Comparison of ENCODE assay signal across 11 cellular contexts in the genomic region with DNA sequence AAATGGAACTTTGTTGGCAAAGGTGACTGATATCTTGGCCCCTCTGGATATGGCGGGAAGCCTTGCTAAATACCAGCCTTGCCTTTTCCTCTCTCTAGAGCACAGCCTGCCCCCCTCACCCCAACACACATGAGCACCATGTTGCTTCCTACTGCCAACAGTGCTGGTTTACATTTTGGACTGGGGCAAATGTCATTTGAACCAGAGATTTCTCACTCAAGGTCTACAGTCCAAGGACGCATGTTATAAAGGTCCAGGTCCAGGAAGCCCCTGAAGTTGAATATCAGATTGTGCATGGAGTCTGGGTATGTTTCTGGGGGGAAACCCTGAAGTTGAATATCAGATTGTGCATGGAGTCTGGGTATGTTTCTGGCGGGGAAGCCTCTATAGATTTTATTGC. TPM values are rescaled to one million over a fixed set of nuclear protein-coding genes. Genes with fewer than 3 reads are reported as not detected.
A peak's percentile ranks its signal among the peaks of the same experiment; 100 is the strongest.
DNase-seq lines count a peak whose midpoint lies in the region; ATAC-seq and TF ChIP-seq lines count a peak whose summit lies in the region.
"Had no signal": no experiment of that assay in that cellular context is flagged by ENCODE, and none has a peak within 500 bp of the region (broad histone marks: within the 10 kb centered on the region; RNA-seq: fewer than 3 reads in every experiment).

No MANE protein-coding gene starts in this region.

- no peaks in the 10 kb centered on the region for H3K4me1 Mint-ChIP-seq in activated T-cell treated with anti-CD3 and anti-CD28 coated beads, Interleukin-2, amount 50 U/mL, for 4 hours (ENCODE audit: low read depth)

- TF ChIP-seq POLR2A in vagina (IDR thresholded peaks at IDR 0.05) = no peak

- no peak overlapping the region for H3K4me3 Mint-ChIP-seq in activated T-cell treated with anti-CD3 and anti-CD28 coated beads, Interleukin-2, amount 50 U/mL, for 4 hours
- H3K4me3 Mint-ChIP-seq: stimulated activated naive CD8-positive, alpha-beta T cell treated with anti-CD3 and anti-CD28 coated beads, Interleukin-15, Interleukin-2, amounts not matched to agents 100 ng/mL and 50 ng/mL, for 24 hours had no signal

- ATAC-seq in Right ventricle myocardium superior (ENCODE audit: poor library complexity) (no peak), left lobe of liver (peak; percentile 23), psoas muscle (no peak)
- no peak for ATAC-seq in activated T-cell treated with anti-CD3 and anti-CD28 coated beads, Interleukin-2, amount 50 U/mL, for 4 hours
- ATAC-seq: esophagus mucosa had no signal

- DNase-seq in left ventricle myocardium inferior (no peak), Right ventricle myocardium superior (no peak), left lobe of liver (ENCODE audit: low spot score) (no peak), psoas muscle (no peak), vagina (ENCODE audit: extremely low spot score in 2 of 2) (no peak), MG63 (no peak), hepatic stellate cell (ENCODE audit: low spot score) (no peak)
- no peak for DNase-seq in activated T-cell treated with anti-CD3 and anti-CD28 coated beads, Interleukin-2, amount 50 U/mL, for 4 hours
- DNase-seq: activated gamma-delta T cell treated with Interleukin-2 at 50 U/mL for 16 hours had no signal

- intact Hi-C loops in left ventricle myocardium inferior (cut with micrococcal nuclease) (no loop called here), Right ventricle myocardium superior (cut with DNase I) (no loop called here), psoas muscle (cut with DNase I) (no loop called here), vagina (cut with DNase I) (no loop called here)

- TF ChIP-seq CTCF in left ventricle myocardium inferior (IDR thresholded peaks at IDR 0.05; ENCODE audit: borderline replicate concordance) (no peak), psoas muscle (IDR thresholded peaks at IDR 0.05) (no peak), vagina (IDR thresholded peaks at IDR 0.05) (no peak)

- peaks cover 99% of the 10 kb centered on the region for H3K4me1 ChIP-seq in left ventricle myocardium inferior
- peaks cover 15% of the 10 kb centered on the region for H3K4me1 ChIP-seq in psoas muscle
- peaks cover 39% of the 10 kb centered on the region for H3K4me1 ChIP-seq in vagina

- H3K36me3 Mint-ChIP-seq in activated T-cell treated with anti-CD3 and anti-CD28 coated beads, Interleukin-2, amount 50 U/mL, for 4 hours (ENCODE audit: insufficient read depth) = peaks cover under 1% of the 10 kb centered on the region

- peaks cover 10% of the 10 kb centered on the region for H3K9me3 Mint-ChIP-seq in activated T-cell treated with anti-CD3 and anti-CD28 coated beads, Interleukin-2, amount 50 U/mL, for 4 hours

- no peak overlapping the region for H3K4me3 ChIP-seq in left ventricle myocardium inferior
- H3K4me3 ChIP-seq in psoas muscle = no peak overlapping the region
- no peak overlapping the region for H3K4me3 ChIP-seq in vagina
- no peak overlapping the region for H3K4me3 ChIP-seq in MG63

- H3K36me3 ChIP-seq in left ventricle myocardium inferior = peaks cover 5% of the 10 kb centered on the region
- H3K36me3 ChIP-seq in psoas muscle (ENCODE audit: insufficient read depth in 1 of 2, low read depth in 1 of 2) = no peaks in the 10 kb centered on the region
- peaks cover 0 to 2% of the 10 kb centered on the region in 2 donors for H3K36me3 ChIP-seq in vagina
- H3K36me3 ChIP-seq in MG63 = no peaks in the 10 kb centered on the region; the same call in 1 of the 2 replicates

- WGBS in psoas muscle, 3 donors = 80 to 93% (median 89%) methylated on average over 3 of the region's 3 CpGs

- H3K27me3 Mint-ChIP-seq in activated T-cell treated with anti-CD3 and anti-CD28 coated beads, Interleukin-2, amount 50 U/mL, for 4 hours (ENCODE audit: low read depth) = no peaks in the 10 kb centered on the region
- H3K27me3 Mint-ChIP-seq: stimulated activated naive CD8-positive, alpha-beta T cell treated with anti-CD3 and anti-CD28 coated beads, Interleukin-15, Interleukin-2, amounts not matched to agents 100 ng/mL and 50 ng/mL, for 24 hours had no signal

- H3K27me3 ChIP-seq in left ventricle myocardium inferior (ENCODE audit: low read depth) = no peaks in the 10 kb centered on the region
- H3K27me3 ChIP-seq in psoas muscle (ENCODE audit: insufficient read depth in 3 of 3, low read length in 2 of 3) = peaks cover 0 to 14% (median 0%) of the 10 kb centered on the region in 3 donors
- no peaks in the 10 kb centered on the region for H3K27me3 ChIP-seq in vagina
- H3K27me3 ChIP-seq in MG63 = no peaks in the 10 kb centered on the region

- H3K9me3 ChIP-seq in left ventricle myocardium inferior (replicated peaks) (peaks cover 2% of the 10 kb centered on the region), psoas muscle (peaks cover under 1% of the 10 kb centered on the region), vagina (no peaks in the 10 kb centered on the region), MG63 (peaks cover 2% of the 10 kb centered on the region; the same call in 1 of the 2 replicates)

- H3K27ac ChIP-seq in left ventricle myocardium inferior (replicated peaks) (peak overlapping the region; percentile 97), psoas muscle (peak overlapping the region; percentile 58), vagina (peak overlapping the region; percentile 86)

RNA-seq across cellular contexts. Expression of gene NEURL1B, which starts 19.9 kb away (rescaled TPM):
- total RNA-seq in left ventricle myocardium inferior = 24.0 TPM
- total RNA-seq in Right ventricle myocardium superior = 28.8 TPM
- 9.5 TPM for total RNA-seq in left lobe of liver
- total RNA-seq in psoas muscle = 10 to 100 TPM; 13.7 to 20.4 (median 16.4) TPM
- polyA plus RNA-seq in psoas muscle = 1 to 10 TPM; 8.0 to 9.7 (median 8.2) TPM
- 30.9 TPM for total RNA-seq in vagina
- under 1 TPM; 0.03 to 0.13 (median 0.05) TPM for total RNA-seq in activated T-cell treated with anti-CD3 and anti-CD28 coated beads, Interleukin-2, amount 50 U/mL, for 4 hours
- 6.3 and 10.1 TPM in 2 replicates for total RNA-seq in MG63 (2014; rRNA removed; shearing (Covaris generic); ENCODE audit: low replicate concordance)
